Comparison of ENCODE assay signal across 17 cellular contexts in the genomic region with DNA sequence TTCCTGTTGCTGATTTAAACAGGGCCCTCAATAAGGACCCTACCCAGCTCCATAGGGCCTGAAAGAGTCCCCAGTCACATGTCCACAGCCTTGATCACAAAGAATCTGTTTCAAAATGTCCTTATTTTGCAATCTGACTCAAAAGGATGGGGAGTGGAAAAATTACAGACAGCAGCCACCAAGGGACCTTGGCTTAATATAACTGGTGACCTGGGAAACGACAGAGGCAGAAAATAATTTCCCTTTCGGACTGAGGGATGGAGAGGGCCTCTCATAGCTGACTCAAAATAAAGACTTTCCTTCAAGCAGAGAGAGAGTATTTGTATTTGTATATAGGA.
A peak's percentile ranks its signal among the peaks of the same experiment; 100 is the strongest.
DNase-seq lines count a peak whose midpoint lies in the region; ATAC-seq, FAIRE-seq and TF ChIP-seq lines count a peak whose summit lies in the region.
"Had no signal": no experiment of that assay in that cellular context is flagged by ENCODE, and none has a peak within 500 bp of the region (broad histone marks: within the 10 kb centered on the region; RNA-seq: fewer than 3 reads in every experiment).

No MANE protein-coding gene starts in this region.

- H3K9ac ChIP-seq in SK-N-SH, result no peak overlapping the region
- H3K9ac ChIP-seq in endothelial cell of umbilical vein (replicated peaks; ENCODE audit: extremely low read depth, insufficient read depth, low read length), result no peak overlapping the region

- TF ChIP-seq EP300 in SK-N-SH (IDR thresholded peaks at IDR 0.05; ENCODE audit: borderline replicate concordance in 1 of 2, low read depth in 1 of 2, low read length in 1 of 2) (no peak), tibial nerve (IDR thresholded peaks at IDR 0.05) (peak in 1 of 2 donors; percentile 45)

- CTCF ChIA-PET in SK-N-SH (lab: Yijun Ruan, JAX) (interaction anchor here (0.7 to 3.4 kb wide), 6 partner anchors 8 to 278 kb away, joined by 3 to 31 read pairs (median 5); no protein-coding TSS in a partner anchor), endothelial cell of umbilical vein (lab: Charles Lee) (no interaction called here), PC-9 (lab: Charles Lee) (no interaction called here)

- H3K27ac ChIP-seq in SK-N-SH (ENCODE audit: low read depth in 2 of 2, low read length in 1 of 2), result peak overlapping the region; percentile 7 to 50; a peak in 3 of 4 replicates
- no peak overlapping the region for H3K27ac ChIP-seq in endothelial cell of umbilical vein (ENCODE audit: insufficient read depth, low read depth, low read length)
- H3K27ac ChIP-seq in osteoblast (ENCODE audit: low read depth, low read length), result peak overlapping the region; percentile 37
- H3K27ac ChIP-seq in tibial nerve, result peak overlapping the region; percentile 79 to 93 (median 86)
- H3K27ac ChIP-seq in PC-9, result no peak overlapping the region

- TF ChIP-seq CTCF in SK-N-SH (IDR thresholded peaks at IDR 0.05) (no peak), endothelial cell of umbilical vein (IDR thresholded peaks at IDR 0.05; ENCODE audit: extremely low read depth in 1 of 2, insufficient read depth in 1 of 2, low read depth in 1 of 2, low read length in 2 of 2) (no peak), osteoblast (IDR thresholded peaks at IDR 0.05; ENCODE audit: extremely low read depth, low read depth, low read length) (no peak), tibial nerve (IDR thresholded peaks at IDR 0.05) (no peak), PC-9 (conservative IDR thresholded peaks at IDR 0.05) (no peak)

- BruUV-seq in endothelial cell of umbilical vein (replicated peaks; lab: Mats Ljungman, UMichigan) (no TSS peak), PC-9 (replicated peaks; lab: Mats Ljungman, UMichigan) (no TSS peak)

- H3K4me1 ChIP-seq in SK-N-SH (ENCODE audit: control insufficient read depth in 1 of 2, insufficient read depth in 2 of 2, low read depth in 1 of 2, low read length in 1 of 2), result peaks cover 12 to 24% of the 10 kb centered on the region in 2 experiments; a peak in 2 of 4 replicates
- H3K4me1 ChIP-seq in endothelial cell of umbilical vein (ENCODE audit: control insufficient read depth, extremely low read depth, insufficient read depth, low read length), result peaks cover 17% of the 10 kb centered on the region
- peaks cover 19% of the 10 kb centered on the region for H3K4me1 ChIP-seq in osteoblast (ENCODE audit: insufficient read depth, low read length)
- peaks cover 0 to 42% (median 16%) of the 10 kb centered on the region in 4 donors for H3K4me1 ChIP-seq in tibial nerve
- peaks cover 41% of the 10 kb centered on the region for H3K4me1 ChIP-seq in PC-9 (replicated peaks; ENCODE audit: insufficient read depth)

- no peaks in the 10 kb centered on the region for H3K9me3 ChIP-seq in SK-N-SH
- H3K9me3 ChIP-seq in endothelial cell of umbilical vein (replicated peaks; ENCODE audit: control insufficient read depth, insufficient read depth, low read length), result no peaks in the 10 kb centered on the region
- H3K9me3 ChIP-seq in osteoblast (ENCODE audit: low read depth, low read length), result no peaks in the 10 kb centered on the region
- no peaks in the 10 kb centered on the region for H3K9me3 ChIP-seq in tibial nerve
- no peaks in the 10 kb centered on the region for H3K9me3 ChIP-seq in PC-9 (ENCODE audit: insufficient read depth, low read depth)

- no peak for TF ChIP-seq RAD21 in SK-N-SH (IDR thresholded peaks at IDR 0.05; ENCODE audit: low read length)

- POLR2A ChIA-PET in SK-N-SH (lab: Yijun Ruan, JAX), result no interaction called here
- POLR2A ChIA-PET in endothelial cell of umbilical vein (lab: Charles Lee), result no interaction called here
- POLR2A ChIA-PET in PC-9 (lab: Charles Lee; ENCODE audit: unreplicated experiment), result no interaction called here

- H3F3A ChIP-seq in SK-N-SH (replicated peaks; ENCODE audit: insufficient read depth), result peaks cover 19% of the 10 kb centered on the region
- H3F3A ChIP-seq in PC-9 (ENCODE audit: insufficient read depth, low read depth), result peaks cover 31% of the 10 kb centered on the region

- peak; percentile 37 for FAIRE-seq in endothelial cell of umbilical vein (lab: Jason Lieb, UNC)
- FAIRE-seq: urothelium cell line had no signal

- TF ChIP-seq POLR2A in endothelial cell of umbilical vein (IDR thresholded peaks at IDR 0.05; ENCODE audit: low read depth, low read length), result no peak
- no peak for TF ChIP-seq POLR2A in tibial nerve (IDR thresholded peaks at IDR 0.05)

- no peaks in the 10 kb centered on the region for H3K9me1 ChIP-seq in endothelial cell of umbilical vein (replicated peaks; ENCODE audit: control insufficient read depth, extremely low read depth, insufficient read depth, low read length)

- H4K20me1 ChIP-seq in SK-N-SH (ENCODE audit: insufficient read depth) (no peaks in the 10 kb centered on the region), endothelial cell of umbilical vein (replicated peaks; ENCODE audit: control insufficient read depth, extremely low read depth, insufficient read depth, low read length) (no peaks in the 10 kb centered on the region), osteoblast (ENCODE audit: insufficient read depth, low read length) (no peaks in the 10 kb centered on the region), PC-9 (ENCODE audit: insufficient read depth) (no peaks in the 10 kb centered on the region)

- H3K36me3 ChIP-seq in SK-N-SH (replicated peaks in 1 of 2; ENCODE audit: control insufficient read depth in 1 of 2, insufficient read depth in 2 of 2, low read length in 1 of 2) (no peaks in the 10 kb centered on the region), endothelial cell of umbilical vein (ENCODE audit: control insufficient read depth in 2 of 2, extremely low read depth in 1 of 2, insufficient read depth in 2 of 2, low read length in 2 of 2) (no peaks in the 10 kb centered on the region), osteoblast (ENCODE audit: insufficient read depth, low read length) (no peaks in the 10 kb centered on the region), tibial nerve (no peaks in the 10 kb centered on the region), PC-9 (ENCODE audit: low read depth) (no peaks in the 10 kb centered on the region)

- intact Hi-C loops in endothelial cell of umbilical vein (cut with micrococcal nuclease), result no loop called here
- intact Hi-C loops in PC-9 (cut with micrococcal nuclease; ENCODE audit: unreplicated experiment), result no loop called here

- H3K9me2 ChIP-seq in SK-N-SH, result no peaks in the 10 kb centered on the region
- no peaks in the 10 kb centered on the region for H3K9me2 ChIP-seq in PC-9 (ENCODE audit: insufficient read depth)

- H3K4me2 ChIP-seq in SK-N-SH (0 out of 2 replicates have a peak overlapping the region, but pooled peaks have one; percentile 11), endothelial cell of umbilical vein (ENCODE audit: insufficient read depth, low read length) (no peak overlapping the region), osteoblast (ENCODE audit: insufficient read depth, low read length) (no peak overlapping the region), PC-9 (no peak overlapping the region)

- 94% methylated on average over 2 of the region's 2 CpGs for WGBS in SK-N-SH (ENCODE audit: low lambda C conversion rate)
- 33 to 41% methylated on average over 2 of the region's 2 CpGs for WGBS in tibial nerve, 2 donors

- H2AFZ ChIP-seq in SK-N-SH (ENCODE audit: low read depth) (no peak overlapping the region; the same call in 1 of the 2 replicates), endothelial cell of umbilical vein (ENCODE audit: low read depth, low read length) (no peak overlapping the region), osteoblast (ENCODE audit: low read length) (peak overlapping the region; percentile 57), PC-9 (no peak overlapping the region)

- DNase-seq in SK-N-SH, result no peak
- DNase-seq in endothelial cell of umbilical vein (ENCODE audit: low read depth, low spot score), result no peak
- no peak for DNase-seq in osteoblast (ENCODE audit: insufficient read length, low spot score, missing footprints)
- no peak for DNase-seq in tibial nerve (ENCODE audit: low spot score in 2 of 2)
- no peak for DNase-seq in PC-9
- no peak for DNase-seq in NCI-H748 (lab: John Stamatoyannopoulos, UW; ENCODE audit: unreplicated experiment)
- no peak for DNase-seq in D341Med (ENCODE audit: low spot score)
- DNase-seq: activated CD8-positive, alpha-beta T cell treated with anti-CD3 and anti-CD28 coated beads, Interleukin-2, amount 10 ng/mL, durations not matched to agents 7 days and 5 days; activated T-cell treated with anti-CD3 and anti-CD28 coated beads, Interleukin-2, amount 50 U/mL, for 72 hours; DMS53; H9; MM.1S; NCI-H2029 treated with DMSO at 0.1 percent for 48 hours; NCI-H526 treated with DMSO at 0.1 percent for 48 hours had no signal

- no peak overlapping the region for H3K4me3 ChIP-seq in SK-N-SH (ENCODE audit: low read depth in 2 of 2, low read length in 1 of 2)
- no peak overlapping the region for H3K4me3 ChIP-seq in endothelial cell of umbilical vein (replicated peaks in 1 of 3; ENCODE audit: insufficient read depth in 1 of 3, low read depth in 1 of 3, low read length in 3 of 3)
- no peak overlapping the region for H3K4me3 ChIP-seq in osteoblast (ENCODE audit: insufficient read depth, low read length)
- H3K4me3 ChIP-seq in tibial nerve, result no peak overlapping the region
- H3K4me3 ChIP-seq in PC-9, result no peak overlapping the region

- ATAC-seq in SK-N-SH treated with all-trans-retinoic acid at 6 μM for 48 hours, result no peak
- ATAC-seq: activated CD8-positive, alpha-beta T cell treated with anti-CD3 and anti-CD28 coated beads, Interleukin-2, amount 10 ng/mL, durations not matched to agents 7 days and 5 days; activated T-cell treated with anti-CD3 and anti-CD28 coated beads, Interleukin-2, amount 50 U/mL, for 72 hours; Panc1 had no signal

- no peaks in the 10 kb centered on the region; the same call in 1 of the 2 replicates for H3K79me2 ChIP-seq in SK-N-SH (ENCODE audit: insufficient read depth)
- H3K79me2 ChIP-seq in endothelial cell of umbilical vein (ENCODE audit: control insufficient read depth, insufficient read depth, low read length), result no peaks in the 10 kb centered on the region
- H3K79me2 ChIP-seq in osteoblast (ENCODE audit: insufficient read depth, low read length), result no peaks in the 10 kb centered on the region
- no peaks in the 10 kb centered on the region for H3K79me2 ChIP-seq in PC-9 (ENCODE audit: low read depth)

- no peaks in the 10 kb centered on the region for H3K27me3 ChIP-seq in SK-N-SH (ENCODE audit: insufficient read depth)
- no peaks in the 10 kb centered on the region for H3K27me3 ChIP-seq in endothelial cell of umbilical vein (ENCODE audit: control insufficient read depth in 2 of 2, insufficient read depth in 2 of 2, low read length in 2 of 2)
- no peaks in the 10 kb centered on the region for H3K27me3 ChIP-seq in osteoblast (ENCODE audit: insufficient read depth, low read length)
- H3K27me3 ChIP-seq in tibial nerve, result no peaks in the 10 kb centered on the region
- no peaks in the 10 kb centered on the region for H3K27me3 ChIP-seq in PC-9 (ENCODE audit: insufficient read depth, low read depth)

- dilution Hi-C loops in endothelial cell of umbilical vein (cut with MboI; ENCODE audit: extremely low pct_ligation_motif_present, low sequenced_read_pairs), result no loop called here

TF ChIP-seq in SK-N-SH, 30 proteins besides CTCF, POLR2A, EP300 and RAD21 (continues in another document):
- TF ChIP-seq CHD2 (IDR thresholded peaks at IDR 0.05; ENCODE audit: low read length, partially characterized antibody), result no peak

TF ChIP-seq in SK-N-SH treated with all-trans-retinoic acid at 6 μM for 48 hours, 23 proteins besides CTCF, POLR2A, EP300 and RAD21 (continues in another document):
- TF ChIP-seq GLIS3 (CRISPR knock-in tag; IDR thresholded peaks at IDR 0.05), result no peak

Comparison
In these comparisons a context has a peak if more than half of its experiments do, and no peak if none do; other contexts are left out.
1. H3K27ac ChIP-seq: peak in SK-N-SH (2 of 2), osteoblast (single experiment) and tibial nerve (4 of 4); none in endothelial cell of umbilical vein (single experiment) and PC-9 (single experiment).